In genomic region chr11:57306156-57306876, GRCh38 we compare ENCODE assay signal across 1 cellular context.
TF ChIP-seq lines count a peak whose summit lies in the region.

No MANE protein-coding gene starts in this region.

TF ChIP-seq in HepG2, 621 proteins besides CTCF, POLR2A, EP300 and RAD21 (continued from another document and continues in another):
- no peak for TF ChIP-seq NFAT5 (CRISPR knock-in tag; IDR thresholded peaks at IDR 0.05)
- no peak for TF ChIP-seq TEF (CRISPR knock-in tag; IDR thresholded peaks at IDR 0.05)
- TF ChIP-seq NFKBIZ (CRISPR knock-in tag; IDR thresholded peaks at IDR 0.05): no peak
- TF ChIP-seq RBFOX2 (IDR thresholded peaks at IDR 0.05; ENCODE audit: low read depth, low read length): no peak
- 0 out of 2 replicates have a peak, but pooled peaks have one; percentile 27 for TF ChIP-seq PITX1 (CRISPR knock-in tag; IDR thresholded peaks at IDR 0.05)
- TF ChIP-seq SAP130 (CRISPR knock-in tag; IDR thresholded peaks at IDR 0.05; ENCODE audit: low read depth): peak; percentile 59; the same call in 1 of the 2 replicates
- TF ChIP-seq KDM1A (CRISPR knock-in tag; IDR thresholded peaks at IDR 0.05): no peak
- peak; percentile 77; the same call in 1 of the 2 replicates for TF ChIP-seq HNF4G (IDR thresholded peaks at IDR 0.05; ENCODE audit: borderline replicate concordance, low read depth, low read length)
- no peak for TF ChIP-seq HNF4G (CRISPR knock-in tag; IDR thresholded peaks at IDR 0.05; ENCODE audit: borderline replicate concordance, low read depth)
- TF ChIP-seq FOXA3 (CRISPR knock-in tag; IDR thresholded peaks at IDR 0.05): peak; percentile 66
- TF ChIP-seq ZNF414 (CRISPR knock-in tag; IDR thresholded peaks at IDR 0.05): no peak
- TF ChIP-seq YEATS2 (CRISPR knock-in tag; IDR thresholded peaks at IDR 0.05; ENCODE audit: borderline replicate concordance): no peak
- TF ChIP-seq FOXP4 (CRISPR knock-in tag; IDR thresholded peaks at IDR 0.05): peak; percentile 41; the same call in 1 of the 2 replicates
- TF ChIP-seq HDAC2 (CRISPR knock-in tag; IDR thresholded peaks at IDR 0.05): peak; percentile 43
- no peak for TF ChIP-seq DRAP1 (CRISPR knock-in tag; IDR thresholded peaks at IDR 0.05)
- no peak for TF ChIP-seq ZNF335 (CRISPR knock-in tag; IDR thresholded peaks at IDR 0.05)
- TF ChIP-seq TCF7 (IDR thresholded peaks at IDR 0.05; ENCODE audit: low read depth): no peak
- no peak for TF ChIP-seq RBM39 (IDR thresholded peaks at IDR 0.05; ENCODE audit: low read depth, low read length, poor library complexity, severe bottlenecking)
- TF ChIP-seq NR2F2 (IDR thresholded peaks at IDR 0.05; ENCODE audit: borderline replicate concordance, low read depth): 0 out of 2 replicates have a peak, but pooled peaks have one; percentile 19
- TF ChIP-seq ZNF296 (CRISPR knock-in tag; conservative IDR thresholded peaks at IDR 0.05): no peak
- TF ChIP-seq SMAD3 (CRISPR knock-in tag; IDR thresholded peaks at IDR 0.05): no peak
- TF ChIP-seq ZNF879 (CRISPR knock-in tag; IDR thresholded peaks at IDR 0.05): no peak
- no peak for TF ChIP-seq TBL1XR1 (IDR thresholded peaks at IDR 0.05; ENCODE audit: borderline replicate concordance, low read length, partially characterized antibody)
- no peak for TF ChIP-seq ZHX2 (IDR thresholded peaks at IDR 0.05; ENCODE audit: low read depth)
- TF ChIP-seq ZHX2 (CRISPR knock-in tag; IDR thresholded peaks at IDR 0.05; ENCODE audit: borderline replicate concordance): no peak
- no peak for TF ChIP-seq JUND (CRISPR knock-in tag; IDR thresholded peaks at IDR 0.05)
- no peak for TF ChIP-seq E2F2 (CRISPR knock-in tag; IDR thresholded peaks at IDR 0.05; ENCODE audit: borderline replicate concordance)
- peak; percentile 38 for TF ChIP-seq ASH2L (IDR thresholded peaks at IDR 0.05; ENCODE audit: insufficient read length, low read depth, low read length)
- no peak for TF ChIP-seq BORCS8-MEF2B (CRISPR knock-in tag; IDR thresholded peaks at IDR 0.05)
- TF ChIP-seq ATF4 (CRISPR knock-in tag; IDR thresholded peaks at IDR 0.05): no peak
- 0 out of 2 replicates have a peak, but pooled peaks have one; percentile 25 for TF ChIP-seq HOXA3 (CRISPR knock-in tag; IDR thresholded peaks at IDR 0.05)
- TF ChIP-seq MIER3 (CRISPR knock-in tag; IDR thresholded peaks at IDR 0.05; ENCODE audit: borderline replicate concordance): no peak; the same call in 1 of the 2 replicates
- TF ChIP-seq MAX (IDR thresholded peaks at IDR 0.05): peak; percentile 63
- TF ChIP-seq SPEN (CRISPR knock-in tag; IDR thresholded peaks at IDR 0.05; ENCODE audit: low read depth): no peak
- no peak for TF ChIP-seq ZNF850 (CRISPR knock-in tag; conservative IDR thresholded peaks at IDR 0.05)
- TF ChIP-seq TRAFD1 (CRISPR knock-in tag; IDR thresholded peaks at IDR 0.05; ENCODE audit: borderline replicate concordance): no peak
- TF ChIP-seq ETS1 (CRISPR knock-in tag; IDR thresholded peaks at IDR 0.05): no peak
- TF ChIP-seq RXRA (CRISPR knock-in tag; IDR thresholded peaks at IDR 0.05): peak; percentile 35; the same call in 1 of the 2 replicates
- TF ChIP-seq GZF1 (CRISPR knock-in tag; IDR thresholded peaks at IDR 0.05): peak; percentile 73; the same call in 1 of the 2 replicates
- TF ChIP-seq ZBTB8A (CRISPR knock-in tag; IDR thresholded peaks at IDR 0.05; ENCODE audit: borderline replicate concordance, low read depth): no peak
- TF ChIP-seq ZNF780A (CRISPR knock-in tag; IDR thresholded peaks at IDR 0.05): no peak
- TF ChIP-seq ZNF841 (CRISPR knock-in tag; IDR thresholded peaks at IDR 0.05; ENCODE audit: borderline replicate concordance): no peak
- TF ChIP-seq ZBTB7B (CRISPR knock-in tag; IDR thresholded peaks at IDR 0.05): no peak; the same call in 1 of the 2 replicates
